ENCODE assay signal across 8 cellular contexts in genomic region chr1:83488077-83488476, GRCh38.
A peak's percentile ranks its signal among the peaks of the same experiment; 100 is the strongest.
DNase-seq lines count a peak whose midpoint lies in the region; ATAC-seq, FAIRE-seq and TF ChIP-seq lines count a peak whose summit lies in the region.
"Not testable (repeated sequence)": the region's sequence is repeated elsewhere in the genome, so short reads cannot be mapped to it uniquely, and the experiment has no call there.

No MANE protein-coding gene starts in this region.

- TF ChIP-seq POLR2A in GM12892 (IDR thresholded peaks at IDR 0.05; ENCODE audit: low read depth, low read length): not testable (repeated sequence)

- FAIRE-seq in GM12892 (lab: Jason Lieb, UNC): peak; percentile 100

- H3K27me3 Mint-ChIP-seq in activated naive CD8-positive, alpha-beta T cell treated with anti-CD3 and anti-CD28 coated beads, Interleukin-2, amount 50 U/mL, for 24 hours: not testable (repeated sequence)

- peak overlapping the region; percentile 13 for H3K4me3 Mint-ChIP-seq in activated naive CD8-positive, alpha-beta T cell treated with anti-CD3 and anti-CD28 coated beads, Interleukin-2, amount 50 U/mL, for 24 hours

- not testable (repeated sequence) for H3K36me3 Mint-ChIP-seq in activated naive CD8-positive, alpha-beta T cell treated with anti-CD3 and anti-CD28 coated beads, Interleukin-2, amount 50 U/mL, for 24 hours (ENCODE audit: low read depth)

- peaks cover 10% of the 10 kb centered on the region for H3K9me3 Mint-ChIP-seq in activated naive CD8-positive, alpha-beta T cell treated with anti-CD3 and anti-CD28 coated beads, Interleukin-2, amount 50 U/mL, for 24 hours

- H3K4me1 Mint-ChIP-seq in activated naive CD8-positive, alpha-beta T cell treated with anti-CD3 and anti-CD28 coated beads, Interleukin-2, amount 50 U/mL, for 24 hours: peaks cover 44% of the 10 kb centered on the region

- ATAC-seq in GM19043 (IDR thresholded peaks at IDR 0.05; ENCODE audit: low read depth, unreplicated experiment) (peak; percentile 76), GM21526 (IDR thresholded peaks at IDR 0.05; ENCODE audit: low FRiP score, unreplicated experiment) (peak; percentile 75), HG02884 (IDR thresholded peaks at IDR 0.05; ENCODE audit: unreplicated experiment) (peak; percentile 87), HG03280 (IDR thresholded peaks at IDR 0.05; ENCODE audit: unreplicated experiment) (peak; percentile 86), sciatic nerve (peak; percentile 82)
- peak; percentile 85 to 86 for ATAC-seq in activated CD4-positive, CD25-positive, alpha-beta regulatory T cell treated with anti-CD3 and anti-CD28 coated beads, Interleukin-2, amount 50 U/mL, for 24 hours
- peak; percentile 95 for ATAC-seq in activated naive CD8-positive, alpha-beta T cell treated with anti-CD3 and anti-CD28 coated beads, Interleukin-2, amount 50 U/mL, for 24 hours

- DNase-seq in GM12892 (ENCODE audit: insufficient read length); activated naive CD8-positive, alpha-beta T cell treated with anti-CD3 and anti-CD28 coated beads, Interleukin-2, amount 50 U/mL, for 24 hours; sciatic nerve (ENCODE audit: low spot score): not testable (repeated sequence)

- intact Hi-C loops in sciatic nerve (cut with DNase I): not testable (repeated sequence)

- peak overlapping the region; percentile 81 for H3K27ac Mint-ChIP-seq in activated naive CD8-positive, alpha-beta T cell treated with anti-CD3 and anti-CD28 coated beads, Interleukin-2, amount 50 U/mL, for 24 hours
